ENCODE assay signal across 8 cellular contexts in the genomic region with DNA sequence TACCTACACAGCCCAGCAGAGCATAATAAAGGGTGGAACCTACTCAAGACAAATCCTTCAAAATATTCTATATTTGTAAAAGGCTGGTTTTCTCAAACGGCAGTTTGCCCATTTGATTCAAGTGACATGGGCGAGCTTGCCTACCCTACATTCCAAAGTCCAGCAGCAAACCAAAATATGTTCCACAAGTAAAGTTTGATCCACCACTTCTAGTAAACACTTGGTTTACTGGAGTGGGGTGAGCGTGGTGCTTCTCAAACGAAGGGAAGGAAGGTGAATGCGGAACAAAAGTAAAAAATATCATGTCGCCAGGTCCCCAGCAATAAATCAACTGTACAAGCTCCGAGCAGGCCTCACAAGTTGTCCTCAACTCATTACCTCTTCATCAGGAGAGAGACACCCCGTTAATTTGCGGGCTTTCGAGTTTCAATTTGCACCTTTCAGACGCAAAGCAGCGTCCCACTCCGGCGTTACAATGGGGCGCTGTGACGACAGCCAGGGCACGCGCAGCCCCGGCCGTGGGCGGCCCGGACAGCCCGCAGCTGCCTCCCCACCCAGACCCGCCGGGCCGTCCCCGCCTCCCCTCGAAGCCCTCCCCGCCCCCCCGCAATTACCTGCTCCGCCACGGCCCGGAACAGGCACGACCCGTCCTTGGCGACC. TPM values are rescaled to one million over a fixed set of nuclear protein-coding genes. Genes with fewer than 3 reads are reported as not detected.
A peak's percentile ranks its signal among the peaks of the same experiment; 100 is the strongest.
DNase-seq lines count a peak whose midpoint lies in the region; ATAC-seq, FAIRE-seq and TF ChIP-seq lines count a peak whose summit lies in the region.

No MANE protein-coding gene starts in this region.

- peaks cover 53% of the 10 kb centered on the region for H3K79me2 ChIP-seq in SK-N-SH (ENCODE audit: insufficient read depth)

- H2AFZ ChIP-seq in SK-N-SH (ENCODE audit: low read depth), result no peak overlapping the region

- H3K36me3 ChIP-seq in BLaER1 treated with 17β-estradiol and CSF1 and Interleukin-3, amounts not matched to agents 10 nM and 100 nM, result peaks cover 1 to 21% (median 14%) of the 10 kb centered on the region in 11 experiments; a peak in 21 of 22 replicates
- H3K36me3 ChIP-seq in SK-N-SH (replicated peaks in 1 of 2; ENCODE audit: control insufficient read depth in 1 of 2, insufficient read depth in 2 of 2, low read length in 1 of 2), result peaks cover 0 to 3% of the 10 kb centered on the region in 2 experiments
- H3K36me3 ChIP-seq in cardiac muscle cell, result peaks cover 2% of the 10 kb centered on the region

- H3K4me2 ChIP-seq in BLaER1 treated with 17β-estradiol and CSF1 and Interleukin-3, amounts not matched to agents 10 nM and 100 nM, result peak overlapping the region; percentile 79 to 98 (median 91)
- H3K4me2 ChIP-seq in SK-N-SH, result peak overlapping the region; percentile 89

- H3K4me1 Mint-ChIP-seq in activated naive CD8-positive, alpha-beta T cell treated with anti-CD3 and anti-CD28 coated beads for 36 hours, result peaks cover 26% of the 10 kb centered on the region
- peaks cover 23% of the 10 kb centered on the region for H3K4me1 Mint-ChIP-seq in type B pancreatic cell (ENCODE audit: unreplicated experiment)

- peak overlapping the region; percentile 96 for H3K4me3 Mint-ChIP-seq in activated naive CD8-positive, alpha-beta T cell treated with anti-CD3 and anti-CD28 coated beads for 36 hours
- peak overlapping the region; percentile 97 for H3K4me3 Mint-ChIP-seq in type B pancreatic cell

- peak overlapping the region; percentile 94 for H3K27ac Mint-ChIP-seq in activated naive CD8-positive, alpha-beta T cell treated with anti-CD3 and anti-CD28 coated beads for 36 hours
- peak overlapping the region; percentile 98 for H3K27ac Mint-ChIP-seq in type B pancreatic cell

- peaks cover 4% of the 10 kb centered on the region for H3F3A ChIP-seq in SK-N-SH (replicated peaks; ENCODE audit: insufficient read depth)

- H3K27ac ChIP-seq in BLaER1 treated with 17β-estradiol and CSF1 and Interleukin-3, amounts not matched to agents 10 nM and 100 nM, result peak overlapping the region; percentile 92 to 97 (median 97)
- peak overlapping the region; percentile 56 to 89 for H3K27ac ChIP-seq in SK-N-SH (ENCODE audit: low read depth in 2 of 2, low read length in 1 of 2)
- H3K27ac ChIP-seq in cardiac muscle cell, result peak overlapping the region; percentile 94

- H3K9me3 ChIP-seq in BLaER1 treated with 17β-estradiol and CSF1 and Interleukin-3, amounts not matched to agents 10 nM and 100 nM (replicated peaks in 1 of 11), result no peaks in the 10 kb centered on the region
- no peaks in the 10 kb centered on the region for H3K9me3 ChIP-seq in SK-N-SH
- H3K9me3 ChIP-seq in cardiac muscle cell (ENCODE audit: low read depth), result no peaks in the 10 kb centered on the region

- H3K4me1 ChIP-seq in BLaER1 treated with 17β-estradiol and CSF1 and Interleukin-3, amounts not matched to agents 10 nM and 100 nM, result peaks cover 32 to 43% (median 35%) of the 10 kb centered on the region in 10 experiments
- H3K4me1 ChIP-seq in SK-N-SH (ENCODE audit: control insufficient read depth in 1 of 2, insufficient read depth in 2 of 2, low read depth in 1 of 2, low read length in 1 of 2) (peaks cover 0 to 17% of the 10 kb centered on the region in 2 experiments; a peak in 2 of 4 replicates), cardiac muscle cell (ENCODE audit: low read depth) (peaks cover 24% of the 10 kb centered on the region)

- TF ChIP-seq CTCF in SK-N-SH (IDR thresholded peaks at IDR 0.05) (no peak), cardiac muscle cell (IDR thresholded peaks at IDR 0.05; ENCODE audit: low read depth, low read length) (no peak), type B pancreatic cell (conservative IDR thresholded peaks at IDR 0.05) (no peak)

- peaks cover 27% of the 10 kb centered on the region for H3K36me3 Mint-ChIP-seq in activated naive CD8-positive, alpha-beta T cell treated with anti-CD3 and anti-CD28 coated beads for 36 hours
- H3K36me3 Mint-ChIP-seq in type B pancreatic cell, result peaks cover 8% of the 10 kb centered on the region

- DNase-seq in GM19239 (ENCODE audit: insufficient read length, low spot score) (peak; percentile 44), SK-N-SH (peak; percentile 77), cardiac muscle cell (ENCODE audit: low read depth in 1 of 2, low spot score in 1 of 2) (peak; percentile 49 to 63), pons (ENCODE audit: low spot score) (peak; percentile 68), type B pancreatic cell (ENCODE audit: extremely low spot score, unreplicated experiment) (peak; percentile 75)
- peak; percentile 87 for DNase-seq in activated naive CD8-positive, alpha-beta T cell treated with anti-CD3 and anti-CD28 coated beads for 36 hours

- no peaks in the 10 kb centered on the region for H3K27me3 ChIP-seq in BLaER1 treated with 17β-estradiol and CSF1 and Interleukin-3, amounts not matched to agents 10 nM and 100 nM
- no peaks in the 10 kb centered on the region for H3K27me3 ChIP-seq in SK-N-SH (ENCODE audit: insufficient read depth)
- no peaks in the 10 kb centered on the region for H3K27me3 ChIP-seq in cardiac muscle cell

- peak; percentile 78 for FAIRE-seq in GM19239 (lab: Jason Lieb, UNC)

- WGBS in SK-N-SH (ENCODE audit: low lambda C conversion rate), result 3% methylated on average over 17 of the region's 36 CpGs

- TF ChIP-seq EP300 in SK-N-SH (IDR thresholded peaks at IDR 0.05; ENCODE audit: borderline replicate concordance in 1 of 2, low read depth in 1 of 2, low read length in 1 of 2), result no peak

- no peaks in the 10 kb centered on the region for H3K9me2 ChIP-seq in SK-N-SH

- H3K27me3 Mint-ChIP-seq in activated naive CD8-positive, alpha-beta T cell treated with anti-CD3 and anti-CD28 coated beads for 36 hours, result no peaks in the 10 kb centered on the region
- H3K27me3 Mint-ChIP-seq in type B pancreatic cell, result no peaks in the 10 kb centered on the region

- peak overlapping the region; percentile 69 to 87 (median 78) for H3K4me3 ChIP-seq in BLaER1 treated with 17β-estradiol and CSF1 and Interleukin-3, amounts not matched to agents 10 nM and 100 nM
- H3K4me3 ChIP-seq in SK-N-SH (ENCODE audit: low read depth in 2 of 2, low read length in 1 of 2) (peak overlapping the region; percentile 62 to 74), cardiac muscle cell (peak overlapping the region; percentile 90)

- H3K9ac ChIP-seq in BLaER1 treated with 17β-estradiol and CSF1 and Interleukin-3, amounts not matched to agents 10 nM and 100 nM, result peak overlapping the region; percentile 91 to 97 (median 95)
- H3K9ac ChIP-seq in SK-N-SH, result peak overlapping the region; percentile 87

- CTCF ChIA-PET in SK-N-SH (lab: Yijun Ruan, JAX), result interaction anchor here (0.9 to 1.5 kb wide), 3 partner anchors 9 to 431 kb away, joined by 3 to 10 read pairs (median 5); no protein-coding TSS in a partner anchor

- peaks cover 24 to 51% (median 44%) of the 10 kb centered on the region in 11 experiments; a peak in 20 of 22 replicates for H4K20me1 ChIP-seq in BLaER1 treated with 17β-estradiol and CSF1 and Interleukin-3, amounts not matched to agents 10 nM and 100 nM
- H4K20me1 ChIP-seq in SK-N-SH (ENCODE audit: insufficient read depth), result peaks cover 26% of the 10 kb centered on the region

- H3K9me3 Mint-ChIP-seq in activated naive CD8-positive, alpha-beta T cell treated with anti-CD3 and anti-CD28 coated beads for 36 hours, result no peaks in the 10 kb centered on the region
- no peaks in the 10 kb centered on the region for H3K9me3 Mint-ChIP-seq in type B pancreatic cell

- POLR2A ChIA-PET in SK-N-SH (lab: Yijun Ruan, JAX), result no interaction called here

- peak; percentile 43 for ATAC-seq in HG03439 (IDR thresholded peaks at IDR 0.05; ENCODE audit: unreplicated experiment)

- TF ChIP-seq RAD21 in SK-N-SH (IDR thresholded peaks at IDR 0.05; ENCODE audit: low read length), result no peak

TF ChIP-seq in SK-N-SH, 30 proteins besides CTCF, POLR2A, EP300 and RAD21 (continues in another document):
- TF ChIP-seq, protein P1, sequence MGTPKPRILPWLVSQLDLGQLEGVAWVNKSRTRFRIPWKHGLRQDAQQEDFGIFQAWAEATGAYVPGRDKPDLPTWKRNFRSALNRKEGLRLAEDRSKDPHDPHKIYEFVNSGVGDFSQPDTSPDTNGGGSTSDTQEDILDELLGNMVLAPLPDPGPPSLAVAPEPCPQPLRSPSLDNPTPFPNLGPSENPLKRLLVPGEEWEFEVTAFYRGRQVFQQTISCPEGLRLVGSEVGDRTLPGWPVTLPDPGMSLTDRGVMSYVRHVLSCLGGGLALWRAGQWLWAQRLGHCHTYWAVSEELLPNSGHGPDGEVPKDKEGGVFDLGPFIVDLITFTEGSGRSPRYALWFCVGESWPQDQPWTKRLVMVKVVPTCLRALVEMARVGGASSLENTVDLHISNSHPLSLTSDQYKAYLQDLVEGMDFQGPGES (IDR thresholded peaks at IDR 0.05; ENCODE audit: low read depth, low read length), result no peak
- TF ChIP-seq, protein P2, sequence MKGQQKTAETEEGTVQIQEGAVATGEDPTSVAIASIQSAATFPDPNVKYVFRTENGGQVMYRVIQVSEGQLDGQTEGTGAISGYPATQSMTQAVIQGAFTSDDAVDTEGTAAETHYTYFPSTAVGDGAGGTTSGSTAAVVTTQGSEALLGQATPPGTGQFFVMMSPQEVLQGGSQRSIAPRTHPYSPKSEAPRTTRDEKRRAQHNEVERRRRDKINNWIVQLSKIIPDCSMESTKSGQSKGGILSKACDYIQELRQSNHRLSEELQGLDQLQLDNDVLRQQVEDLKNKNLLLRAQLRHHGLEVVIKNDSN (IDR thresholded peaks at IDR 0.05; ENCODE audit: borderline replicate concordance, low read depth), result no peak
- TF ChIP-seq NRF1 (IDR thresholded peaks at IDR 0.05; ENCODE audit: low read depth, low read length), result peak; percentile 48
- TF ChIP-seq EZH2phosphoT487 (IDR thresholded peaks at IDR 0.05; ENCODE audit: borderline replicate concordance, low read depth), result no peak
- no peak for TF ChIP-seq GATA2 (CRISPR knock-in tag; IDR thresholded peaks at IDR 0.05)
- 0 out of 2 replicates have a peak, but pooled peaks have one; percentile 36 for TF ChIP-seq SIN3A (IDR thresholded peaks at IDR 0.05; ENCODE audit: borderline replicate concordance, low read depth, low read length)
- no peak for TF ChIP-seq YY1 (IDR thresholded peaks at IDR 0.05; ENCODE audit: low read depth)
- TF ChIP-seq, protein P3, sequence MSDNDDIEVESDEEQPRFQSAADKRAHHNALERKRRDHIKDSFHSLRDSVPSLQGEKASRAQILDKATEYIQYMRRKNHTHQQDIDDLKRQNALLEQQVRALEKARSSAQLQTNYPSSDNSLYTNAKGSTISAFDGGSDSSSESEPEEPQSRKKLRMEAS (IDR thresholded peaks at IDR 0.05; ENCODE audit: low read depth), result no peak
- TF ChIP-seq MEF2A (IDR thresholded peaks at IDR 0.05; ENCODE audit: borderline replicate concordance, low read depth), result no peak
- no peak for TF ChIP-seq NFIC (IDR thresholded peaks at IDR 0.05; ENCODE audit: borderline replicate concordance)

RNA-seq across cellular contexts. Expression of a gene that starts 1.1 kb away (rescaled TPM):
- polyA plus RNA-seq in SK-N-SH (2012; rRNA removed) (8.5 and 11.6 TPM in 2 replicates), cardiac muscle cell (22.9 and 38.8 TPM in 2 replicates)
- 12.0 and 13.9 TPM in 2 replicates for polyA plus RNA-seq in SK-N-SH (2012; cell fraction: cytosol; rRNA removed)
- 8.4 and 16.6 TPM in 2 replicates for polyA plus RNA-seq in SK-N-SH (2012; cell fraction: nucleus; rRNA removed)
- total RNA-seq in activated naive CD8-positive, alpha-beta T cell treated with anti-CD3 and anti-CD28 coated beads for 36 hours, result 10 to 100 TPM; 54.5 to 59.0 TPM
- total RNA-seq in cardiac muscle cell (14.9 and 26.4 TPM in 2 replicates), type B pancreatic cell (ENCODE audit: low replicate concordance) (38.8 and 39.0 TPM in 2 replicates)

Comparison
In these comparisons a context has a peak if more than half of its experiments do, and no peak if none do; other contexts are left out.
1. Peak in every context shown above with its lines: DNase-seq, ATAC-seq, H3K4me3 ChIP-seq and H3K27ac ChIP-seq.